Comparison of ENCODE assay signal across 8 cellular contexts in genomic region chr4:13627606-13628301, GRCh38. TPM values are rescaled to one million over a fixed set of nuclear protein-coding genes. Genes with fewer than 3 reads are reported as not detected.
DNase-seq lines count a peak whose midpoint lies in the region; ATAC-seq and TF ChIP-seq lines count a peak whose summit lies in the region.

TSS of gene BOD1L1 (minus strand) at chr4:13627725. CDS start at chr4:13627587, 138 bp downstream.

- H3K4me3 ChIP-seq in dorsolateral prefrontal cortex: peak within 1 kb of the TSS; percentile 64 to 100 (median 94)
- H3K4me3 ChIP-seq in lower leg skin (ENCODE audit: low read depth, poor library complexity, severe bottlenecking): peak within 1 kb of the TSS; percentile 65

- H3K27me3 Mint-ChIP-seq in CD14-positive monocyte (ENCODE audit: low read depth in 3 of 3): peaks cover 0 to 8% (median 7%) of the 10 kb centered on the region in 3 donors

- H3K27ac ChIP-seq in dorsolateral prefrontal cortex: peak within 1 kb of the TSS; percentile 52 to 99 (median 94)

- peak within 1 kb of the TSS; percentile 86 to 95 for H3K4me3 Mint-ChIP-seq in CD14-positive monocyte

- peak; percentile 90 for ATAC-seq in GM19328 (IDR thresholded peaks at IDR 0.05; ENCODE audit: unreplicated experiment)
- peak; percentile 84 for ATAC-seq in HG03520 (IDR thresholded peaks at IDR 0.05; ENCODE audit: unreplicated experiment)

- DNase-seq in CD14-positive monocyte (ENCODE audit: low spot score) (peak; percentile 81), NCI-H526 treated with DMSO at 0.1 percent for 48 hours (lab: John Stamatoyannopoulos, UW) (peak; percentile 74), dorsolateral prefrontal cortex (peak; percentile 79 to 94 (median 90)), lower leg skin (ENCODE audit: low spot score in 2 of 2) (peak; percentile 90 to 96)
- DNase-seq in activated CD4-positive, alpha-beta T cell treated with anti-CD3 and anti-CD28 coated beads, Interleukin-2, amount 50 U/mL, for 4 hours: peak; percentile 59 to 64
- DNase-seq in stimulated activated CD4-positive, alpha-beta T cell treated with anti-CD3 and anti-CD28 coated beads, Interleukin-4, amount 100 ng/mL, for 48 hours (ENCODE audit: low read depth in 2 of 2): peak; percentile 61 to 78

- TF ChIP-seq POLR2A in lower leg skin (IDR thresholded peaks at IDR 0.05): peak in 1 of 2 donors; percentile 30

- H3K9me3 Mint-ChIP-seq in CD14-positive monocyte: peaks cover 0 to 3% (median 0%) of the 10 kb centered on the region in 7 donors

- peak within 1 kb of the TSS; percentile 85 to 97 (median 94) for H3K27ac Mint-ChIP-seq in CD14-positive monocyte

- WGBS in lower leg skin, 2 donors: 0% methylated on average over 49 to 54 of the region's 55 CpGs

- no peaks in the 10 kb centered on the region for H3K27me3 ChIP-seq in dorsolateral prefrontal cortex

- peaks cover 15 to 18% of the 10 kb centered on the region in 2 donors for H3K36me3 Mint-ChIP-seq in CD14-positive monocyte

- TF ChIP-seq CTCF in CD14-positive monocyte (IDR thresholded peaks at IDR 0.05): peak; percentile 29
- peak; percentile 48 to 87 (median 72) for TF ChIP-seq CTCF in dorsolateral prefrontal cortex (IDR thresholded peaks at IDR 0.05 in 54 of 56, conservative IDR thresholded peaks at IDR 0.05 in 2 of 56; ENCODE audit: low read depth in 1 of 56, partially characterized antibody in 56 of 56)
- TF ChIP-seq CTCF in lower leg skin (IDR thresholded peaks at IDR 0.05): peak in 1 of 3 donors; percentile 57

- peaks cover 34% of the 10 kb centered on the region for H3K4me1 Mint-ChIP-seq in CD14-positive monocyte

- intact Hi-C loops in CD14-positive monocyte (cut with micrococcal nuclease): loop anchor here (5.0 to 10.0 kb wide), 2 partner anchors 145 to 1377 kb away; partner anchors contain the start of genes CPEB2 (in 2 of the 2) and RAB28 (in 1 of the 2)
- intact Hi-C loops in dorsolateral prefrontal cortex (cut with DNase I): loop anchor here (2.0 to 5.0 kb wide), 2 partner anchors 143 to 1375 kb away; partner anchors contain the start of genes CPEB2 (in 1 of the 2) and RAB28 (in 1 of the 2)
- intact Hi-C loops in lower leg skin (cut with DNase I; ENCODE audit: low total_unique reads): no loop called here

RNA-seq across cellular contexts. Expression of gene BOD1L1, which starts in this region (rescaled TPM):
- 1 to 10 TPM in 1 of 2 donors, under 1 TPM in 1; 0.72 to 1.5 TPM for polyA plus RNA-seq in CD14-positive monocyte
- total RNA-seq in dorsolateral prefrontal cortex (10 to 100 TPM; 36.2 to 63.5 (median 52.2) TPM), lower leg skin (10 to 100 TPM; 25.3 to 32.7 (median 30.6) TPM)

Comparison
In these comparisons a context has a peak if more than half of its experiments do, and no peak if none do; other contexts are left out.
1. Peak in every context shown above with its lines: DNase-seq, ATAC-seq, H3K4me3 ChIP-seq and H3K27ac ChIP-seq.